Comparison of ENCODE assay signal across 16 cellular contexts in genomic region chr22:45846952-45847351, GRCh38.
"Had no signal": no experiment of that assay in that cellular context is flagged by ENCODE, and none has a peak within 500 bp of the region (broad histone marks: within the 10 kb centered on the region; RNA-seq: fewer than 3 reads in every experiment).

No MANE protein-coding gene starts in this region.

- H3K4me3 ChIP-seq: colonic mucosa, gastrocnemius medialis, left ventricle myocardium inferior, spleen, testis had no signal

- ATAC-seq: activated CD4-positive, alpha-beta T cell treated with anti-CD3 and anti-CD28 coated beads for 36 hours; activated T-cell treated with anti-CD3 and anti-CD28 coated beads, Interleukin-2, amount 50 U/mL, for 4 hours; gastrocnemius medialis; naive thymus-derived CD8-positive, alpha-beta T cell; stimulated activated memory B cell treated with anti-CD40 and anti-IgM and Interleukin-4, amounts not matched to agents 10 μg/mL and 1 μg/mL and 100 μg/mL, for 72 hours; WTC11 had no signal

- H3K4me1 ChIP-seq: colonic mucosa, gastrocnemius medialis, left ventricle myocardium inferior, testis had no signal

- DNase-seq: activated CD4-positive, alpha-beta memory T cell treated with anti-CD3 and anti-CD28 coated beads, Interleukin-2, amount 10 ng/mL, durations not matched to agents 7 days and 5 days; activated CD4-positive, alpha-beta T cell treated with anti-CD3 and anti-CD28 coated beads for 36 hours; activated naive CD4-positive, alpha-beta T cell treated with anti-CD3 and anti-CD28 coated beads, Interleukin-2, amount 50 U/mL, for 16 hours; activated T-cell treated with anti-CD3 and anti-CD28 coated beads, Interleukin-2, amount 50 U/mL, for 4 hours; aorta; colonic mucosa; gastrocnemius medialis; head of caudate nucleus; kidney; left ventricle myocardium inferior; naive thymus-derived CD8-positive, alpha-beta T cell; spleen; stimulated activated CD4-positive, alpha-beta T cell treated with anti-CD3 and anti-CD28 coated beads, Interleukin-4, amount 100 ng/mL, for 4 hours; testis had no signal

- H3K9me3 ChIP-seq: colonic mucosa, gastrocnemius medialis, left ventricle myocardium inferior, testis had no signal

- H3K27me3 ChIP-seq: colonic mucosa, gastrocnemius medialis, spleen, testis had no signal

- H3K36me3 ChIP-seq: colonic mucosa had no signal

- FAIRE-seq: kidney had no signal

- H3K27ac ChIP-seq: colonic mucosa, gastrocnemius medialis, left ventricle myocardium inferior, spleen, testis had no signal
